Comparison of ENCODE assay signal across 24 cellular contexts in the genomic region with DNA sequence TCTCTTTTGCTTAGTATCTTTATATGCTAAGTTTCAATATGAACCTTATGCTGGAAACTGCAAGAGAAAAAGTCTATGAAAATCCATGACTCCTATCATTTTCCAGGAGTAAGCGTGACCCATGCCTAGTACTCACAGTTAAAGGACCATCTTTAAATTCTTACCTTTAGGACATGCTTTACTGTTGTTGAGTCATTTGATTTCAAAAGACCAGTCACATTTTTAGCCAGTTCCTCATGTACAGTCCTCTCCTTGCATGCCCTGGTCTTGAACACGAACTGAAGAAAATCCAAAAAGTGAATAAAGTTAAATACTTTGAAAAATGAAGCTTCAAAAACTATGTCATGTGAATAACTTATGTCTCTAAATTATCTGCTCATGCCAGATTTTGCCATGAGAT.
"Had no signal": no experiment of that assay in that cellular context is flagged by ENCODE, and none has a peak within 500 bp of the region (broad histone marks: within the 10 kb centered on the region; RNA-seq: fewer than 3 reads in every experiment).

No MANE protein-coding gene starts in this region.

- H3K9me3 Mint-ChIP-seq: memory B cell, mesothelial cell of epicardium, nephron had no signal

- H3K4me1 Mint-ChIP-seq: memory B cell, mesothelial cell of epicardium had no signal

- H3K36me3 Mint-ChIP-seq: mesothelial cell of epicardium had no signal

- H3K27ac Mint-ChIP-seq: mesothelial cell of epicardium, nephron had no signal

- ATAC-seq: left cardiac atrium, lower lobe of right lung, pancreas, right lobe of liver had no signal

- H3K27me3 Mint-ChIP-seq: memory B cell had no signal

- H3K9me3 ChIP-seq: colonic mucosa, left ventricle myocardium inferior, lower lobe of right lung, pancreas, prostate gland, right lobe of liver, spleen, tibial artery, upper lobe of left lung, uterus had no signal

- DNase-seq: colonic mucosa; dermis blood vessel endothelial cell; erythroblast; foreskin melanocyte; head of caudate nucleus; kidney; left cardiac atrium; left ventricle myocardium inferior; lower lobe of right lung; occipital lobe; pancreas; right lobe of liver; spleen; stimulated activated CD4-positive, alpha-beta T cell treated with anti-CD3 and anti-CD28 coated beads, Interleukin-15, amount 100 ng/mL, for 24 hours; stimulated activated CD4-positive, alpha-beta T cell treated with anti-CD3 and anti-CD28 coated beads, Interleukin-1b, Interleukin-23, amount 100 ng/mL, for 48 hours; stimulated activated CD4-positive, alpha-beta T cell treated with anti-CD3 and anti-CD28 coated beads, Interleukin-4, amount 100 ng/mL, for 24 hours; stimulated activated naive CD4-positive, alpha-beta T cell treated with Interleukin-2 at 50 U/mL for 16 hours; tibial artery; upper lobe of left lung; uterus had no signal

- H3K4me3 Mint-ChIP-seq: memory B cell, mesothelial cell of epicardium, nephron had no signal
